Comparison of ENCODE assay signal across 8 cellular contexts in genomic region chr1:181038399-181038873, GRCh38. TPM values are rescaled to one million over a fixed set of nuclear protein-coding genes. Genes with fewer than 3 reads are reported as not detected.
DNase-seq lines count a peak whose midpoint lies in the region; ATAC-seq and TF ChIP-seq lines count a peak whose summit lies in the region.

No MANE protein-coding gene starts in this region.

- H3K36me3 ChIP-seq in MM.1S (replicated peaks; ENCODE audit: insufficient read depth, low read length), result no peaks in the 10 kb centered on the region

- H3K4me1 ChIP-seq in MM.1S (ENCODE audit: low read length), result peaks cover 12% of the 10 kb centered on the region

- H4K20me1 ChIP-seq in MM.1S (ENCODE audit: insufficient read depth, low read length), result no peaks in the 10 kb centered on the region

- DNase-seq in MM.1S (peak; percentile 73), SHP77 (lab: John Stamatoyannopoulos, UW) (peak; percentile 56 to 61), glomerular endothelial cell (ENCODE audit: extremely low read depth, low read depth, low spot score) (peak; percentile 51), renal cortical epithelial cell (ENCODE audit: low read depth) (peak; percentile 56)
- DNase-seq in activated naive CD4-positive, alpha-beta T cell treated with Interleukin-2 at 50 U/mL for 16 hours, result peak; percentile 65

- H3K9ac ChIP-seq in MM.1S (ENCODE audit: low read length), result no peak overlapping the region

- TF ChIP-seq CTCF in C4-2B (conservative IDR thresholded peaks at IDR 0.05) (peak; percentile 80), MM.1S (IDR thresholded peaks at IDR 0.05; ENCODE audit: low read length) (peak; percentile 93)

- no peak overlapping the region for H3K4me2 ChIP-seq in MM.1S (ENCODE audit: low read depth, low read length)

- no peak overlapping the region for H3K4me3 ChIP-seq in MM.1S (ENCODE audit: low read length)

- H3K27ac ChIP-seq in C4-2B, result no peak overlapping the region
- H3K27ac ChIP-seq in MM.1S (ENCODE audit: low read length), result no peak overlapping the region

- no peaks in the 10 kb centered on the region for H3K9me3 ChIP-seq in MM.1S (replicated peaks; ENCODE audit: insufficient read depth, low read length)

- H3K27me3 ChIP-seq in MM.1S (replicated peaks; ENCODE audit: insufficient read depth, low read length), result no peaks in the 10 kb centered on the region

- ATAC-seq in GM19438 (IDR thresholded peaks at IDR 0.05; ENCODE audit: low read depth, unreplicated experiment) (peak; percentile 51), HG03196 (IDR thresholded peaks at IDR 0.05; ENCODE audit: unreplicated experiment) (no peak)

- peaks cover 60% of the 10 kb centered on the region for H3K79me2 ChIP-seq in MM.1S (ENCODE audit: low read length)

- H3F3A ChIP-seq in MM.1S (ENCODE audit: insufficient read depth, low read length), result peaks cover 3% of the 10 kb centered on the region; the same call in 1 of the 2 replicates

- no peak overlapping the region for H2AFZ ChIP-seq in MM.1S (ENCODE audit: low read length)

- H3K9me2 ChIP-seq in MM.1S (replicated peaks; ENCODE audit: insufficient read depth, low read length), result no peaks in the 10 kb centered on the region

RNA-seq across cellular contexts. Expression of gene MR1, which starts 4.7 kb away (rescaled TPM):
- total RNA-seq in glomerular endothelial cell (1.2 and 2.4 TPM in 2 replicates), renal cortical epithelial cell (27.4 and 28.7 TPM in 2 replicates)

RNA-seq across cellular contexts. Expression of gene STX6, which starts 15.8 kb away (rescaled TPM):
- total RNA-seq in glomerular endothelial cell (31.3 and 40.1 TPM in 2 replicates), renal cortical epithelial cell (31.4 and 38.8 TPM in 2 replicates)

RNA-seq across cellular contexts. Expression of gene IER5, which starts 50.1 kb away (rescaled TPM):
- total RNA-seq in glomerular endothelial cell, result 12.6 and 28.5 TPM in 2 replicates
- 16.8 and 19.6 TPM in 2 replicates for total RNA-seq in renal cortical epithelial cell
